Comparison of ENCODE assay signal across 1 cellular context in the genomic region with DNA sequence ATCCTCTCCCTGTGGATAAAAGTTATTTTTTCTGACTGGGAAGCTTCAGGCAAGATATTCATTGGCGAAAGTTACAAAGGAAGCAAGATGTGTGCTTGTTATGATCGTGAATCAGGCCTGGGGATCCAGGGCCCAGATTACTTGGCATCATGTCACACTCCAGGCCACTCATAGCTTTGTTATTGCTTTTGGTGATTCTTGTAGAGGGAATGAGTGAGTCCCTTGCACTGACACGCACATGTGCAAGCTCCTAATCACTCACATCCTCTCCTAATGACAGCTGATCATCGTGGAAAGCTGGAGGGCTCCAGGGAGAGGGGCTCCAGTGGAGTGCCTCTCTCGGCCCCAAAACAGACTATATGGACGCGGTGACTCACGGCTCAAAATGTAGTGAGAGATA.
TF ChIP-seq lines count a peak whose summit lies in the region.

No MANE protein-coding gene starts in this region.

TF ChIP-seq in WTC11, 78 proteins besides CTCF, POLR2A, EP300 and RAD21 (continued from another document):
- TF ChIP-seq, protein P1, sequence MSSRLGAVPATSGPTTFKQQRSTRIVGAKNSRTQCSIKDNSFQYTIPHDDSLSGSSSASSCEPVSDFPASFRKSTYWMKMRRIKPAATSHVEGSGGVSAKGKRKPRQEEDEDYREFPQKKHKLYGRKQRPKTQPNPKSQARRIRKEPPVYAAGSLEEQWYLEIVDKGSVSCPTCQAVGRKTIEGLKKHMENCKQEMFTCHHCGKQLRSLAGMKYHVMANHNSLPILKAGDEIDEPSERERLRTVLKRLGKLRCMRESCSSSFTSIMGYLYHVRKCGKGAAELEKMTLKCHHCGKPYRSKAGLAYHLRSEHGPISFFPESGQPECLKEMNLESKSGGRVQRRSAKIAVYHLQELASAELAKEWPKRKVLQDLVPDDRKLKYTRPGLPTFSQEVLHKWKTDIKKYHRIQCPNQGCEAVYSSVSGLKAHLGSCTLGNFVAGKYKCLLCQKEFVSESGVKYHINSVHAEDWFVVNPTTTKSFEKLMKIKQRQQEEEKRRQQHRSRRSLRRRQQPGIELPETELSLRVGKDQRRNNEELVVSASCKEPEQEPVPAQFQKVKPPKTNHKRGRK (CRISPR knock-in tag; IDR thresholded peaks at IDR 0.05; ENCODE audit: borderline replicate concordance) = no peak
- no peak for TF ChIP-seq FOXK1 (CRISPR knock-in tag; IDR thresholded peaks at IDR 0.05)
- TF ChIP-seq, protein P2, sequence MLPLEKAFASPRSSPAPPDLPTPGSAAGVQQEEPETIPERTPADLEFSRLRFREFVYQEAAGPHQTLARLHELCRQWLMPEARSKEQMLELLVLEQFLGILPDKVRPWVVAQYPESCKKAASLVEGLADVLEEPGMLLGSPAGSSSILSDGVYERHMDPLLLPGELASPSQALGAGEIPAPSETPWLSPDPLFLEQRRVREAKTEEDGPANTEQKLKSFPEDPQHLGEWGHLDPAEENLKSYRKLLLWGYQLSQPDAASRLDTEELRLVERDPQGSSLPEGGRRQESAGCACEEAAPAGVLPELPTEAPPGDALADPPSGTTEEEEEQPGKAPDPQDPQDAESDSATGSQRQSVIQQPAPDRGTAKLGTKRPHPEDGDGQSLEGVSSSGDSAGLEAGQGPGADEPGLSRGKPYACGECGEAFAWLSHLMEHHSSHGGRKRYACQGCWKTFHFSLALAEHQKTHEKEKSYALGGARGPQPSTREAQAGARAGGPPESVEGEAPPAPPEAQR (CRISPR knock-in tag; IDR thresholded peaks at IDR 0.05) = no peak
- TF ChIP-seq PRRX2 (CRISPR knock-in tag; IDR thresholded peaks at IDR 0.05) = no peak
- no peak for TF ChIP-seq MYBL2 (CRISPR knock-in tag; IDR thresholded peaks at IDR 0.05)
- TF ChIP-seq CREB1 (CRISPR knock-in tag; IDR thresholded peaks at IDR 0.05) = no peak
- TF ChIP-seq NR2C2 (CRISPR knock-in tag; IDR thresholded peaks at IDR 0.05) = no peak
